Comparison of ENCODE assay signal across 27 cellular contexts in genomic region chr6:64665137-64665536, GRCh38.
DNase-seq lines count a peak whose midpoint lies in the region; ATAC-seq and TF ChIP-seq lines count a peak whose summit lies in the region.
"Had no signal": no experiment of that assay in that cellular context is flagged by ENCODE, and none has a peak within 500 bp of the region (broad histone marks: within the 10 kb centered on the region; RNA-seq: fewer than 3 reads in every experiment).

No MANE protein-coding gene starts in this region.

- H3K4me2 ChIP-seq in SK-N-SH: no peak overlapping the region
- H3K4me2 ChIP-seq: A549; BLaER1; BLaER1 treated with 17β-estradiol and CSF1 and Interleukin-3, amounts not matched to agents 10 nM and 100 nM had no signal

- 39% methylated on average over 1 of the region's 1 CpG for WGBS in SK-N-SH (ENCODE audit: low lambda C conversion rate)

- CTCF ChIA-PET in SK-N-SH (lab: Yijun Ruan, JAX): no interaction called here

- H3K27me3 ChIP-seq in SK-N-SH (ENCODE audit: insufficient read depth): no peaks in the 10 kb centered on the region
- H3K27me3 ChIP-seq: BE2C; BLaER1; BLaER1 treated with 17β-estradiol and CSF1 and Interleukin-3, amounts not matched to agents 10 nM and 100 nM had no signal

- no peak for TF ChIP-seq RAD21 in SK-N-SH (IDR thresholded peaks at IDR 0.05; ENCODE audit: low read length)

- no peak overlapping the region for H3K27ac ChIP-seq in SK-N-SH (ENCODE audit: low read depth in 2 of 2, low read length in 1 of 2)
- H3K27ac ChIP-seq: 22Rv1; A549; BLaER1; BLaER1 treated with 17β-estradiol and CSF1 and Interleukin-3, amounts not matched to agents 10 nM and 100 nM; C4-2B had no signal

- no peak overlapping the region for H2AFZ ChIP-seq in SK-N-SH (ENCODE audit: low read depth)

- TF ChIP-seq EP300 in SK-N-SH (IDR thresholded peaks at IDR 0.05; ENCODE audit: borderline replicate concordance in 1 of 2, low read depth in 1 of 2, low read length in 1 of 2): no peak

- no peak for DNase-seq in SK-N-SH
- DNase-seq: 8988T; ACHN; AML-193; BE2C; C1 segment of cervical spinal cord; Caco-2; Calu3; CD4-positive, alpha-beta memory T cell; CD4-positive, alpha-beta T cell; CD4-positive, CD25-positive, alpha-beta regulatory T cell; CD8-positive, alpha-beta memory T cell; CD8-positive, alpha-beta T cell; COR-L47; DMS 273 treated with DMSO at 0.1 percent for 48 hours; DMS153; DMS53; DMS79; DMS79 treated with DMSO at 0.1 percent for 48 hours; DND-41; EL had no signal

- no peak for TF ChIP-seq CTCF in SK-N-SH (IDR thresholded peaks at IDR 0.05)

- H3K79me2 ChIP-seq in SK-N-SH (ENCODE audit: insufficient read depth): no peaks in the 10 kb centered on the region

- H3K4me1 ChIP-seq in SK-N-SH (ENCODE audit: control insufficient read depth in 1 of 2, insufficient read depth in 2 of 2, low read depth in 1 of 2, low read length in 1 of 2): no peaks in the 10 kb centered on the region; a peak in 2 of 4 replicates
- H3K4me1 ChIP-seq: A549, BLaER1, Caco-2 had no signal

- POLR2A ChIA-PET in SK-N-SH (lab: Yijun Ruan, JAX): no interaction called here

- no peaks in the 10 kb centered on the region for H4K20me1 ChIP-seq in SK-N-SH (ENCODE audit: insufficient read depth)
- H4K20me1 ChIP-seq: BLaER1; BLaER1 treated with 17β-estradiol and CSF1 and Interleukin-3, amounts not matched to agents 10 nM and 100 nM had no signal

- no peaks in the 10 kb centered on the region for H3K9me2 ChIP-seq in SK-N-SH

- no peaks in the 10 kb centered on the region for H3K36me3 ChIP-seq in SK-N-SH (replicated peaks in 1 of 2; ENCODE audit: control insufficient read depth in 1 of 2, insufficient read depth in 2 of 2, low read length in 1 of 2)
- H3K36me3 ChIP-seq: BE2C; BLaER1; BLaER1 treated with 17β-estradiol and CSF1 and Interleukin-3, amounts not matched to agents 10 nM and 100 nM had no signal

- H3F3A ChIP-seq in SK-N-SH (replicated peaks; ENCODE audit: insufficient read depth): no peaks in the 10 kb centered on the region

- ATAC-seq in SK-N-SH treated with all-trans-retinoic acid at 6 μM for 48 hours: no peak
- ATAC-seq: A549; CD8-positive, alpha-beta T cell had no signal

- no peak overlapping the region for H3K9ac ChIP-seq in SK-N-SH
- H3K9ac ChIP-seq: BLaER1; BLaER1 treated with 17β-estradiol and CSF1 and Interleukin-3, amounts not matched to agents 10 nM and 100 nM had no signal

- no peaks in the 10 kb centered on the region for H3K9me3 ChIP-seq in SK-N-SH
- H3K9me3 ChIP-seq: A549; BE2C; BLaER1; BLaER1 treated with 17β-estradiol and CSF1 and Interleukin-3, amounts not matched to agents 10 nM and 100 nM; Caco-2 had no signal

- H3K4me3 ChIP-seq in SK-N-SH (ENCODE audit: low read depth in 2 of 2, low read length in 1 of 2): no peak overlapping the region
- H3K4me3 ChIP-seq: A549; BLaER1; BLaER1 treated with 17β-estradiol and CSF1 and Interleukin-3, amounts not matched to agents 10 nM and 100 nM had no signal

TF ChIP-seq in SK-N-SH treated with all-trans-retinoic acid at 6 μM for 48 hours, 23 proteins besides CTCF, POLR2A, EP300 and RAD21:
- TF ChIP-seq ISL1 (CRISPR knock-in tag; IDR thresholded peaks at IDR 0.05): peak; percentile 92
- no peak for TF ChIP-seq ZNF70 (CRISPR knock-in tag; IDR thresholded peaks at IDR 0.05)
TF ChIP-seq in SK-N-SH treated with all-trans-retinoic acid at 6 μM for 48 hours: peak in this region for 1.

TF ChIP-seq in SK-N-SH, 30 proteins besides CTCF, POLR2A, EP300 and RAD21:
- TF ChIP-seq EZH2phosphoT487 (IDR thresholded peaks at IDR 0.05; ENCODE audit: borderline replicate concordance, low read depth): no peak
